ENCODE assay signal across 1 cellular context in the genomic region with DNA sequence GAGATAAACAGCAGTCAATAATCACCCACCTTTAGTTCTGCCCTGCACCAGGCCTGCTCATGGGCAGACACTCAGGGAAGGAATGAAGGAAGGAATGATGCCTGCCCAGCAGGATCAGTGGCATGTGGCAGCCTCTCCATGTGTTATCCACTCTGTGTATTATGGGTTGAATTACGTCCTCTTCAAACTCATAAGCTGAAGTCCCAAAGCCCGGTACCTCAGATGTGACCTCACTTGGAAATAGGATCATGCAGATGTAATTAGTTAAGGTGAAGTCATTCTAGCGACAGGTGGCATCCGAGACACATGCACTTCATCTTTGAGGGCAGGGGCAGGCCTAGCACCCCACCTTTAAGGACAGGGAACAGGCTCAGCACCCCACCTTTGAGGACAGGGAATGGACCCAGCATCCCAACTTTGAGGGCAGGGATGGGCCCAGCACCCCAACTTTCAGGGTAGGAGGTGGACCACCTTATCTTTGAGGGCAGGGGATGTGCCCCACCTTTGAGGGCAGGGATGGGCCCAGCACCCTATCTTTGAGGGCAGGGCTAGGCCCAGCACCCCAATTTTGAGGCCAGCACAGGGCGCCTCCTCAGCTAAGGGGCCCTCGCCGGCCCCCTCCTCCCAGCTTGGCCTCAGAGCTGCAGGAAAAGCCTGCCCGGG.
TF ChIP-seq lines count a peak whose summit lies in the region.

No MANE protein-coding gene starts in this region.

TF ChIP-seq in IMR-90, 13 proteins besides CTCF, POLR2A, EP300 and RAD21:
- TF ChIP-seq RCOR1 (IDR thresholded peaks at IDR 0.05; ENCODE audit: insufficient replicate concordance, low read length) (no peak), MAFK (IDR thresholded peaks at IDR 0.05; ENCODE audit: low read depth, low read length) (no peak), SMC3 (IDR thresholded peaks at IDR 0.05; ENCODE audit: low read depth, low read length) (no peak), MXI1 (IDR thresholded peaks at IDR 0.05; ENCODE audit: borderline replicate concordance, low read depth, low read length) (no peak), NFE2L2 (IDR thresholded peaks at IDR 0.05; ENCODE audit: low read depth, low read length) (no peak), BHLHE40 (IDR thresholded peaks at IDR 0.05; ENCODE audit: low read depth, low read length) (no peak)
- TF ChIP-seq, protein P1, sequence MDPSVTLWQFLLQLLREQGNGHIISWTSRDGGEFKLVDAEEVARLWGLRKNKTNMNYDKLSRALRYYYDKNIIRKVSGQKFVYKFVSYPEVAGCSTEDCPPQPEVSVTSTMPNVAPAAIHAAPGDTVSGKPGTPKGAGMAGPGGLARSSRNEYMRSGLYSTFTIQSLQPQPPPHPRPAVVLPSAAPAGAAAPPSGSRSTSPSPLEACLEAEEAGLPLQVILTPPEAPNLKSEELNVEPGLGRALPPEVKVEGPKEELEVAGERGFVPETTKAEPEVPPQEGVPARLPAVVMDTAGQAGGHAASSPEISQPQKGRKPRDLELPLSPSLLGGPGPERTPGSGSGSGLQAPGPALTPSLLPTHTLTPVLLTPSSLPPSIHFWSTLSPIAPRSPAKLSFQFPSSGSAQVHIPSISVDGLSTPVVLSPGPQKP (IDR thresholded peaks at IDR 0.05; ENCODE audit: borderline replicate concordance, low read depth, low read length), result no peak
TF ChIP-seq in IMR-90: peak in this region for 0.
